ENCODE assay signal across 1 cellular context in the genomic region with DNA sequence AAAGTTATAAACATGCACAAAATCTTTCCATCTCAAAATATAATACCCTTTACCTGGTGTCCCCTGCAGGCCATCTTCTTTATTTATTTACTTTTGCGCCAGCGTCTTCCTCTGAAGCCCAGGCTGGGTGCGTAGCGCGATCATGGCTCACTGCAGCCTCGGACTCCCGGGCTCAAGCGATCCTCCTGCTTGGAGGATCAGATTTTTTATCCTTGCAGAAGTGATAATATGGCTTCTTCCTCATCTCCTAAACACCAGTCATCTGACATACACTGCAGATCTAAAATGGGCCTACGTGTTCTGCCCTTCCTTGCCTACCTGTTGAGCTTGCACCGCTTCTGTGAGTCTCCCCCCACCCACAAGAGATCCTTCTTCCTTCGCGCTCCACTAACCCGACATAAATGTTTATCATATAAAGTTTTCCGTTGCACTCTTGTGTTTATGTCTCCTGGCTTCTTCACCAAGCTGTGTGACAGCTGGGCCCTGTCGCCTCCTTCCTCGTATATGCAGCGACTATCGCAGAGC.
TF ChIP-seq lines count a peak whose summit lies in the region.

No MANE protein-coding gene starts in this region.

TF ChIP-seq in HEK293, 187 proteins besides CTCF, POLR2A, EP300 and RAD21 (continued from another document):
- 0 out of 2 replicates have a peak, but pooled peaks have one; percentile 4 for TF ChIP-seq INSM2 (tag by site-specific recombination; IDR thresholded peaks at IDR 0.05)
- TF ChIP-seq PRDM2 (tag by site-specific recombination; IDR thresholded peaks at IDR 0.05; ENCODE audit: borderline replicate concordance), result no peak
